ENCODE assay signal across 9 cellular contexts in genomic region chr22:31561238-31561887, GRCh38.
A peak's percentile ranks its signal among the peaks of the same experiment; 100 is the strongest.
DNase-seq lines count a peak whose midpoint lies in the region; ATAC-seq, FAIRE-seq and TF ChIP-seq lines count a peak whose summit lies in the region.
"Had no signal": no experiment of that assay in that cellular context is flagged by ENCODE, and none has a peak within 500 bp of the region (broad histone marks: within the 10 kb centered on the region; RNA-seq: fewer than 3 reads in every experiment).

No MANE protein-coding gene starts in this region.

- peak; percentile 45 to 63; a peak in 3 of 5 replicates for TF ChIP-seq RAD21 in A549 (conservative IDR thresholded peaks at IDR 0.05 in 1 of 2, IDR thresholded peaks at IDR 0.05 in 1 of 2)
- TF ChIP-seq RAD21 in HepG2 (CRISPR knock-in tag; IDR thresholded peaks at IDR 0.05), result peak; percentile 95

- H3K4me3 ChIP-seq in A549 (no peak overlapping the region), HepG2 (replicated peaks in 1 of 3; ENCODE audit: insufficient read depth in 1 of 3, low read depth in 2 of 3, low read length in 3 of 3) (no peak overlapping the region)

- no peak for FAIRE-seq in A549 (lab: Jason Lieb, UNC)
- peak; percentile 51 for FAIRE-seq in HepG2 (lab: Jason Lieb, UNC)

- H3K9me3 ChIP-seq in A549, result no peaks in the 10 kb centered on the region
- H3K9me3 ChIP-seq in HepG2 (ENCODE audit: low read length), result no peaks in the 10 kb centered on the region
- H3K9me3 ChIP-seq: neutrophil had no signal

- TF ChIP-seq CTCF in A549 (IDR thresholded peaks at IDR 0.05), result peak; percentile 47
- peak; percentile 73 for TF ChIP-seq CTCF in GM13977 (IDR thresholded peaks at IDR 0.05; ENCODE audit: extremely low read depth, insufficient read depth, missing control alignments)
- peak; percentile 98 for TF ChIP-seq CTCF in HepG2 (CRISPR knock-in tag; IDR thresholded peaks at IDR 0.05)

- H3K4me1 ChIP-seq in A549 (no peaks in the 10 kb centered on the region; the same call in 2 of the 3 replicates), HepG2 (ENCODE audit: insufficient read depth, low read length) (peaks cover 12% of the 10 kb centered on the region)

- TF ChIP-seq EP300 in A549 (IDR thresholded peaks at IDR 0.05) (no peak), HepG2 (IDR thresholded peaks at IDR 0.05; ENCODE audit: low read depth in 2 of 2, low read length in 2 of 2) (no peak), HepG2 (CRISPR knock-in tag; IDR thresholded peaks at IDR 0.05; ENCODE audit: borderline replicate concordance) (no peak)

- in situ Hi-C loops in GM13977 (cut with MboI; ENCODE audit: low pct_unique_long_range_greater_than_20kb, low sequenced_read_pairs, unreplicated experiment), result no loop called here
- in situ Hi-C loops in HepG2 (cut with HindIII; ENCODE audit: extremely low pct_ligation_motif_present, low pct_unique_long_range_greater_than_20kb), result loop anchor here (5.0 to 25.0 kb wide), 2 partner anchors 51 to 401 kb away; no protein-coding TSS in a partner anchor

- no peak overlapping the region for H3K9ac ChIP-seq in HepG2 (ENCODE audit: insufficient read depth, low read depth, low read length)

- POLR2A ChIA-PET in A549 (lab: Yijun Ruan, JAX) (no interaction called here), HepG2 (lab: Yijun Ruan, JAX) (interaction anchor here (0.6 to 1.3 kb wide), 6 partner anchors 45 to 100 kb away, joined by 3 to 5 read pairs (median 3); no protein-coding TSS in a partner anchor)

- H3K4me2 ChIP-seq in A549 (no peak overlapping the region), HepG2 (ENCODE audit: low read depth, low read length) (no peak overlapping the region)

- intact Hi-C loops in HepG2 (cut with micrococcal nuclease; ENCODE audit: unreplicated experiment), result loop anchor here (1.0 to 5.0 kb wide), 2 partner anchors 41 to 73 kb away; no protein-coding TSS in a partner anchor

- DNase-seq in A549 (ENCODE audit: low read depth in 1 of 2, low spot score in 1 of 2), result peak; percentile 59 to 72
- DNase-seq in GM13977 (ENCODE audit: low spot score), result peak; percentile 42
- DNase-seq in NCI-H2196 treated with DMSO at 0.1 percent for 48 hours (lab: John Stamatoyannopoulos, UW; ENCODE audit: unreplicated experiment), result peak; percentile 77
- DNase-seq in activated CD4-positive, alpha-beta T cell treated with anti-CD3 and anti-CD28 coated beads for 1 hour, result peak; percentile 16
- peak; percentile 81 for DNase-seq in HepG2 (ENCODE audit: low spot score)
- DNase-seq in stimulated activated CD4-positive, alpha-beta T cell treated with anti-CD3 and anti-CD28 coated beads, Interleukin-4, amount 100 ng/mL, for 24 hours, result peak; percentile 64

- peak; percentile 98 to 100 for ATAC-seq in A549
- peak; percentile 100 for ATAC-seq in HepG2
- ATAC-seq in HG03521 (IDR thresholded peaks at IDR 0.05; ENCODE audit: unreplicated experiment), result no peak

- no peak for TF ChIP-seq POLR2A in A549 (IDR thresholded peaks at IDR 0.05; ENCODE audit: low read length)
- no peak for TF ChIP-seq POLR2A in HepG2 (IDR thresholded peaks at IDR 0.05; ENCODE audit: insufficient read depth in 1 of 2, low read depth in 2 of 2, low read length in 2 of 2)

- peaks cover 0 to 7% of the 10 kb centered on the region in 2 experiments; a peak in 1 of 5 replicates for H3K36me3 ChIP-seq in HepG2 (replicated peaks in 1 of 2; ENCODE audit: control insufficient read depth in 1 of 2, insufficient read depth in 2 of 2, low read length in 2 of 2)

- CTCF ChIA-PET in A549 (lab: Yijun Ruan, JAX) (interaction anchor here (0.6 to 2.4 kb wide), 21 partner anchors 9 to 409 kb away, joined by 3 to 9 read pairs (median 3); no protein-coding TSS in a partner anchor), HepG2 (lab: Yijun Ruan, JAX; ENCODE audit: low intra/inter-chr PET ratio, low total read pairs) (interaction anchor here (1.2 to 3.5 kb wide), 2 partner anchors 70 to 72 kb away, joined by 6 to 30 read pairs; no protein-coding TSS in a partner anchor)

- H3K27ac ChIP-seq in A549 (no peak overlapping the region), cingulate gyrus (ENCODE audit: low read depth, low read length) (peak overlapping the region; percentile 13), HepG2 (ENCODE audit: extremely low read length, insufficient read depth, low read length) (no peak overlapping the region)
- H3K27ac ChIP-seq: neutrophil had no signal

- H3K27me3 ChIP-seq in HepG2 (ENCODE audit: control insufficient read depth in 1 of 2, insufficient read depth in 2 of 2, low read length in 2 of 2), result no peaks in the 10 kb centered on the region
- H3K27me3 ChIP-seq: neutrophil had no signal

- no peaks in the 10 kb centered on the region for H3K79me2 ChIP-seq in HepG2 (ENCODE audit: insufficient read depth, low read length)

- no TSS peak for BruUV-seq in HepG2 (replicated peaks; lab: Mats Ljungman, UMichigan)

- no peak overlapping the region for H2AFZ ChIP-seq in HepG2 (ENCODE audit: low read length)

- no peaks in the 10 kb centered on the region for H4K20me1 ChIP-seq in HepG2 (ENCODE audit: insufficient read depth, low read length)

- 36% methylated on average over 3 of the region's 6 CpGs for WGBS in A549 (ENCODE audit: missing lambda C conversion rate)
- WGBS in HepG2 (ENCODE audit: low lambda C conversion rate), result 21% methylated on average over 6 of the region's 6 CpGs

TF ChIP-seq in A549, 52 proteins besides CTCF, POLR2A, EP300 and RAD21 (continues in another document):
- no peak for TF ChIP-seq NPAS2 (CRISPR knock-in tag; IDR thresholded peaks at IDR 0.05; ENCODE audit: borderline replicate concordance)
- TF ChIP-seq CHD2 (IDR thresholded peaks at IDR 0.05; ENCODE audit: low read length, partially characterized antibody), result peak; percentile 23
- no peak for TF ChIP-seq REST (IDR thresholded peaks at IDR 0.05)
- no peak for TF ChIP-seq RFX5 (IDR thresholded peaks at IDR 0.05)
- no peak for TF ChIP-seq POLR2AphosphoS2 (conservative IDR thresholded peaks at IDR 0.05; ENCODE audit: low read length)
- no peak for TF ChIP-seq RCOR1 (IDR thresholded peaks at IDR 0.05; ENCODE audit: low read depth, low read length)
- peak; percentile 41; the same call in 2 of the 3 replicates for TF ChIP-seq SMC3 (IDR thresholded peaks at IDR 0.05)
- no peak for TF ChIP-seq CHD4 (IDR thresholded peaks at IDR 0.05; ENCODE audit: borderline replicate concordance)

TF ChIP-seq in HepG2, 621 proteins besides CTCF, POLR2A, EP300 and RAD21 (continues in another document):
- no peak for TF ChIP-seq SP140L (CRISPR knock-in tag; IDR thresholded peaks at IDR 0.05; ENCODE audit: borderline replicate concordance)
- peak; percentile 38; the same call in 1 of the 2 replicates for TF ChIP-seq SOX5 (CRISPR knock-in tag; IDR thresholded peaks at IDR 0.05; ENCODE audit: borderline replicate concordance)
- TF ChIP-seq ZNF280B (CRISPR knock-in tag; IDR thresholded peaks at IDR 0.05; ENCODE audit: borderline replicate concordance), result no peak
- no peak for TF ChIP-seq NFKBIZ (CRISPR knock-in tag; IDR thresholded peaks at IDR 0.05)
- no peak for TF ChIP-seq E2F5 (CRISPR knock-in tag; conservative IDR thresholded peaks at IDR 0.05)
- no peak for TF ChIP-seq ADNP (CRISPR knock-in tag; IDR thresholded peaks at IDR 0.05)
- no peak for TF ChIP-seq KLF9 (CRISPR knock-in tag; IDR thresholded peaks at IDR 0.05; ENCODE audit: low read depth)
- TF ChIP-seq REST (IDR thresholded peaks at IDR 0.05; ENCODE audit: borderline replicate concordance in 1 of 2, low read depth in 1 of 2, low read length in 2 of 2), result no peak
- TF ChIP-seq ZFP90 (CRISPR knock-in tag; IDR thresholded peaks at IDR 0.05; ENCODE audit: borderline replicate concordance), result no peak
- no peak for TF ChIP-seq PHF21A (CRISPR knock-in tag; IDR thresholded peaks at IDR 0.05)
- TF ChIP-seq ISX (CRISPR knock-in tag; conservative IDR thresholded peaks at IDR 0.05), result no peak

Comparison
In these comparisons a context has a peak if more than half of its experiments do, and no peak if none do; other contexts are left out.
1. DNase-seq: peak in every context shown above with its lines; median percentile 81 in HepG2; 77 in NCI-H2196 treated with DMSO at 0.1 percent for 48 hours; 66 in A549; 64 in stimulated activated CD4-positive, alpha-beta T cell treated with anti-CD3 and anti-CD28 coated beads, Interleukin-4, amount 100 ng/mL, for 24 hours; 42 in GM13977; 16 in activated CD4-positive, alpha-beta T cell treated with anti-CD3 and anti-CD28 coated beads for 1 hour.
2. CTCF ChIP-seq: peak in every context shown above with its lines; median percentile 98 in HepG2; 73 in GM13977; 47 in A549.
3. Of the 38 proteins assayed by ChIP-seq in both HepG2 and A549: peak only in HepG2: FOSL2, HMGXB4, MAZ, MYC and RFX5; only in A549: CHD2; in both: CTCF, RAD21 and SMC3; in neither: 29.